Comparison of ENCODE assay signal across 1 cellular context in the genomic region with DNA sequence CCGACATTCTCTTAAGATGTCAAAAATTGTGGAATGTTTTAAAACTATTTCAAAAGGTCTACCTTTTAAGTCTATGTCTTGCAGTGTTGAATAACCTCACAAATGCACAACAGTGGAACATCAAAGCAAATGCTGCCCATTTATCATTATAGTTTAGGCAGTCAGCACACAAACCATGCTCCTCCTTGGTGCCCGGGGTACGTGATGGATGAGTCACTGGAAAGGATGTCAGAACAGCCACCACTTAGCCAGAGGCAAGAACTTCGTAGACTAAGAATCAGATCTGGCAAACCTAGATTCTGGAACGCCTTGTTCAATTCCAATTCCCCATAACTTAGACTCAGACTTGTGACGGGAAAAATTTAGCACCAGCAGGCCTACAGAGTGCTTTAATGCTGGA.
TF ChIP-seq lines count a peak whose summit lies in the region.

No MANE protein-coding gene starts in this region.

TF ChIP-seq in IMR-90, 13 proteins besides CTCF, POLR2A, EP300 and RAD21:
- TF ChIP-seq, protein P1, sequence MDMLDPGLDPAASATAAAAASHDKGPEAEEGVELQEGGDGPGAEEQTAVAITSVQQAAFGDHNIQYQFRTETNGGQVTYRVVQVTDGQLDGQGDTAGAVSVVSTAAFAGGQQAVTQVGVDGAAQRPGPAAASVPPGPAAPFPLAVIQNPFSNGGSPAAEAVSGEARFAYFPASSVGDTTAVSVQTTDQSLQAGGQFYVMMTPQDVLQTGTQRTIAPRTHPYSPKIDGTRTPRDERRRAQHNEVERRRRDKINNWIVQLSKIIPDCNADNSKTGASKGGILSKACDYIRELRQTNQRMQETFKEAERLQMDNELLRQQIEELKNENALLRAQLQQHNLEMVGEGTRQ (IDR thresholded peaks at IDR 0.05; ENCODE audit: low read depth, low read length), result no peak
- TF ChIP-seq CEBPB (IDR thresholded peaks at IDR 0.05; ENCODE audit: low read depth, low read length) (no peak), MXI1 (IDR thresholded peaks at IDR 0.05; ENCODE audit: borderline replicate concordance, low read depth, low read length) (no peak), BHLHE40 (IDR thresholded peaks at IDR 0.05; ENCODE audit: low read depth, low read length) (no peak), MAFK (IDR thresholded peaks at IDR 0.05; ENCODE audit: low read depth, low read length) (no peak), FOS (IDR thresholded peaks at IDR 0.05; ENCODE audit: low read depth, low read length) (no peak), NFE2L2 (IDR thresholded peaks at IDR 0.05; ENCODE audit: low read depth, low read length) (no peak), CHD1 (IDR thresholded peaks at IDR 0.05; ENCODE audit: low read depth, low read length) (no peak), ELK1 (IDR thresholded peaks at IDR 0.05; ENCODE audit: borderline replicate concordance, low read depth, low read length) (no peak), SMC3 (IDR thresholded peaks at IDR 0.05; ENCODE audit: low read depth, low read length) (no peak), MAZ (IDR thresholded peaks at IDR 0.05; ENCODE audit: borderline replicate concordance, low read depth, low read length) (no peak), RFX5 (IDR thresholded peaks at IDR 0.05; ENCODE audit: low read depth, low read length) (no peak), RCOR1 (IDR thresholded peaks at IDR 0.05; ENCODE audit: insufficient replicate concordance, low read length) (no peak)
